8 cellular contexts compared by ENCODE assay signal in the genomic region with DNA sequence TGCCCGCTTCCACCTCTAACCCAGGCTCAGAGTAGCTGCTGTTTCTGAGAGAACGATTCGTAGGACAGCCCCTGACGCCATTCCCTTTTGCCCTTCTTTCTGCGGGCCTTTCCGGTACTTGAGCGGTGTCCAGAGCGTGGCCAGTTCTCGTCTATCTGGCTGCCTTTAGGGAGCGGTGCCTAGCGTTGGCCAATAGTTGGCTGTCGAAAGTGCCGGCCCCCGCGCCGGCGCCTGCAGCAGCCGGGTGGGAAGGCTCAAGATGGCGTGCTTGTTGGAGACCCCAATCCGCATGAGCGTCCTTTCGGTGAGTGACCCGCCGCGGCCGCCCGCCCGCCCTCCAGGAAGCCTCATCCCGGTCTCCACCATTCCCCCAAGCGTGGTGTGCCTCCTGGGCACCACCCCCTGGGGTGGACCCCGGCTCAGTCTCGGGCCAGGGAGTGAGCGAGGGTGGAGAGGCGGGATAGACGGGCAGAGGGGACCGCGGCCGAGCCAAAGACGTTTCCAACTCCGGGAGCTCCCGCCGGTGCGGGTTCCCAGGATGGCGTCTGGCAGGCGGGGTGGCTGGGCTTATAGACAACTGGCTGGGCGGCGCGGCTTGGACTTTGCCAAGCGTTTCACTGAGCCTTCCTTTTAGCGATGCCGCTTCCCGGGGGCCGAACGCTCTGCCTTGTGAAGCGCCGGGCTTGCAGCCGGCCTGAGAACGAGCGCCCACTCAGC. TPM values are rescaled to one million over a fixed set of nuclear protein-coding genes. Genes with fewer than 3 reads are reported as not detected.
DNase-seq lines count a peak whose midpoint lies in the region; ATAC-seq and TF ChIP-seq lines count a peak whose summit lies in the region.

A gene with protein sequence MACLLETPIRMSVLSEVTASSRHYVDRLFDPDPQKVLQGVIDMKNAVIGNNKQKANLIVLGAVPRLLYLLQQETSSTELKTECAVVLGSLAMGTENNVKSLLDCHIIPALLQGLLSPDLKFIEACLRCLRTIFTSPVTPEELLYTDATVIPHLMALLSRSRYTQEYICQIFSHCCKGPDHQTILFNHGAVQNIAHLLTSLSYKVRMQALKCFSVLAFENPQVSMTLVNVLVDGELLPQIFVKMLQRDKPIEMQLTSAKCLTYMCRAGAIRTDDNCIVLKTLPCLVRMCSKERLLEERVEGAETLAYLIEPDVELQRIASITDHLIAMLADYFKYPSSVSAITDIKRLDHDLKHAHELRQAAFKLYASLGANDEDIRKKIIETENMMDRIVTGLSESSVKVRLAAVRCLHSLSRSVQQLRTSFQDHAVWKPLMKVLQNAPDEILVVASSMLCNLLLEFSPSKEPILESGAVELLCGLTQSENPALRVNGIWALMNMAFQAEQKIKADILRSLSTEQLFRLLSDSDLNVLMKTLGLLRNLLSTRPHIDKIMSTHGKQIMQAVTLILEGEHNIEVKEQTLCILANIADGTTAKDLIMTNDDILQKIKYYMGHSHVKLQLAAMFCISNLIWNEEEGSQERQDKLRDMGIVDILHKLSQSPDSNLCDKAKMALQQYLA (plus strand): TSS at position 6 of the 717 bp plus-strand sequence. CDS start 254 bp downstream, at position 260.

- H3K27me3 Mint-ChIP-seq in CD14-positive monocyte (ENCODE audit: low read depth in 3 of 3): peaks cover 3 to 10% (median 4%) of the 10 kb centered on the region in 3 donors
- peaks cover 8% of the 10 kb centered on the region for H3K27me3 Mint-ChIP-seq in activated T-helper 17 cell treated with anti-CD3 and anti-CD28 coated beads, Interleukin-2, amount 50 U/mL, for 72 hours
- H3K27me3 Mint-ChIP-seq in nephron progenitor cell (ENCODE audit: low read depth, poor library complexity): peaks cover 35% of the 10 kb centered on the region

- H3K9me3 Mint-ChIP-seq in CD14-positive monocyte: no peaks in the 10 kb centered on the region
- H3K9me3 Mint-ChIP-seq in activated T-helper 17 cell treated with anti-CD3 and anti-CD28 coated beads, Interleukin-2, amount 50 U/mL, for 72 hours: no peaks in the 10 kb centered on the region
- peaks cover 12% of the 10 kb centered on the region for H3K9me3 Mint-ChIP-seq in nephron progenitor cell

- peak within 1 kb of the TSS; percentile 94 for H3K4me3 ChIP-seq in fibroblast of villous mesenchyme (ENCODE audit: low read depth, low read length)

- H3K27ac Mint-ChIP-seq in CD14-positive monocyte (peak within 1 kb of the TSS; percentile 90 to 99 (median 98)), nephron progenitor cell (peak within 1 kb of the TSS; percentile 100)
- H3K27ac Mint-ChIP-seq in activated T-helper 17 cell treated with anti-CD3 and anti-CD28 coated beads, Interleukin-2, amount 50 U/mL, for 72 hours: peak within 1 kb of the TSS; percentile 88

- H3K4me1 Mint-ChIP-seq in CD14-positive monocyte (peaks cover 30% of the 10 kb centered on the region), nephron progenitor cell (peaks cover 48% of the 10 kb centered on the region)
- H3K4me1 Mint-ChIP-seq in activated T-helper 17 cell treated with anti-CD3 and anti-CD28 coated beads, Interleukin-2, amount 50 U/mL, for 72 hours: peaks cover 23% of the 10 kb centered on the region

- H3K4me3 Mint-ChIP-seq in CD14-positive monocyte: peak within 1 kb of the TSS; percentile 92 to 96
- H3K4me3 Mint-ChIP-seq in activated T-helper 17 cell treated with anti-CD3 and anti-CD28 coated beads, Interleukin-2, amount 50 U/mL, for 72 hours: peak within 1 kb of the TSS; percentile 89
- peak within 1 kb of the TSS; percentile 97 for H3K4me3 Mint-ChIP-seq in nephron progenitor cell

- ATAC-seq in GM18858 (IDR thresholded peaks at IDR 0.05; ENCODE audit: unreplicated experiment) (peak; percentile 36), HG03045 (IDR thresholded peaks at IDR 0.05; ENCODE audit: unreplicated experiment) (peak; percentile 60)
- peak; percentile 63 for ATAC-seq in activated T-helper 17 cell treated with anti-CD3 and anti-CD28 coated beads, Interleukin-2, amount 50 U/mL, for 72 hours (replicated peaks)

- DNase-seq in CD14-positive monocyte (ENCODE audit: low spot score): peak; percentile 80
- DNase-seq in NCI-H460 (ENCODE audit: extremely low read depth, low read depth): no peak
- DNase-seq in fibroblast of villous mesenchyme (ENCODE audit: low read depth): peak; percentile 86
- DNase-seq in nephron progenitor cell: peak; percentile 72
- DNase-seq in NCI-H187 treated with DMSO at 0.1 percent for 48 hours (lab: John Stamatoyannopoulos, UW): no peak

- intact Hi-C loops in CD14-positive monocyte (cut with micrococcal nuclease): loop anchor here (5.0 kb wide), 2 partner anchors 35 to 55 kb away; a partner anchor contains a TSS

- no peak for TF ChIP-seq CTCF in CD14-positive monocyte (IDR thresholded peaks at IDR 0.05)
- no peak for TF ChIP-seq CTCF in fibroblast of villous mesenchyme (IDR thresholded peaks at IDR 0.05; ENCODE audit: insufficient read depth, low read depth, low read length)
- no peak for TF ChIP-seq CTCF in nephron progenitor cell (IDR thresholded peaks at IDR 0.05)

- H3K36me3 Mint-ChIP-seq in CD14-positive monocyte (peaks cover 12% of the 10 kb centered on the region in 2 donors), nephron progenitor cell (ENCODE audit: low read depth) (peaks cover 30% of the 10 kb centered on the region)
- peaks cover 13% of the 10 kb centered on the region for H3K36me3 Mint-ChIP-seq in activated T-helper 17 cell treated with anti-CD3 and anti-CD28 coated beads, Interleukin-2, amount 50 U/mL, for 72 hours (ENCODE audit: low read depth)

RNA-seq across cellular contexts. Expression of the gene that starts here (rescaled TPM):
- 10 to 100 TPM; 34.3 to 43.9 TPM for polyA plus RNA-seq in CD14-positive monocyte
- total RNA-seq in NCI-H460 (2014; rRNA removed; shearing (Covaris generic)): 13.9 and 18.4 TPM in 2 replicates
- polyA plus RNA-seq in NCI-H460 (2014; cell fraction: nucleus; rRNA removed): 22.6 and 30.9 TPM in 2 replicates
- 10 to 100 TPM; 30.0 to 39.7 TPM for total RNA-seq in activated T-helper 17 cell treated with anti-CD3 and anti-CD28 coated beads, Interleukin-2, amount 50 U/mL, for 72 hours
- total RNA-seq in fibroblast of villous mesenchyme: 60.9 and 70.8 TPM in 2 replicates

Comparison
In these comparisons a context has a peak if more than half of its experiments do, and no peak if none do; other contexts are left out.
1. DNase-seq: peak in CD14-positive monocyte (single experiment), fibroblast of villous mesenchyme (single experiment) and nephron progenitor cell (single experiment); none in NCI-H460 (single experiment) and NCI-H187 treated with DMSO at 0.1 percent for 48 hours (single experiment).
2. Peak in every context shown above with its lines, with median percentiles within 50 percentile points of each other: H3K27ac Mint-ChIP-seq, H3K4me3 Mint-ChIP-seq and ATAC-seq.